Comparison of ENCODE assay signal across 22 cellular contexts in genomic region chr4:74328501-74328900, GRCh38. TPM values are rescaled to one million over a fixed set of nuclear protein-coding genes. Genes with fewer than 3 reads are reported as not detected.
DNase-seq lines count a peak whose midpoint lies in the region; TF ChIP-seq lines count a peak whose summit lies in the region.
"Had no signal": no experiment of that assay in that cellular context is flagged by ENCODE, and none has a peak within 500 bp of the region (broad histone marks: within the 10 kb centered on the region; RNA-seq: fewer than 3 reads in every experiment).

No MANE protein-coding gene starts in this region.

- H3K27me3 ChIP-seq in mammary epithelial cell (ENCODE audit: insufficient read depth, low read length) (no peaks in the 10 kb centered on the region), HAP-1 (ENCODE audit: low read depth) (peaks cover 11% of the 10 kb centered on the region)

- H3K4me1 ChIP-seq in mammary epithelial cell (ENCODE audit: insufficient read depth, low read length) (peaks cover 22% of the 10 kb centered on the region), HAP-1 (no peaks in the 10 kb centered on the region)

- DNase-seq in EH (ENCODE audit: low read depth) = peak; percentile 72
- DNase-seq in NCI-H226 = peak; percentile 50
- DNase-seq in mammary epithelial cell = peak; percentile 39
- DNase-seq in foreskin fibroblast = peak; percentile 14 to 55
- no peak for DNase-seq in posterior vena cava (ENCODE audit: low spot score)
- DNase-seq in HAP-1 (ENCODE audit: low spot score in 2 of 2) = no peak
- DNase-seq in cortex of kidney (lab: John Stamatoyannopoulos, UW) = no peak
- DNase-seq in NCI-H2196 treated with DMSO at 0.1 percent for 48 hours (lab: John Stamatoyannopoulos, UW; ENCODE audit: unreplicated experiment) = no peak
- DNase-seq: C1 segment of cervical spinal cord, DMS 273 treated with DMSO at 0.1 percent for 48 hours, H7, NCI-H1417, NCI-H1930, NCI-H2171, NCI-H510A, NCI-H774, Right ventricle myocardium superior, SK-N-SH had no signal

- TF ChIP-seq CTCF in mammary epithelial cell (conservative IDR thresholded peaks at IDR 0.05 in 1 of 2, IDR thresholded peaks at IDR 0.05 in 1 of 2; ENCODE audit: extremely low read depth in 1 of 2, insufficient read depth in 1 of 2, low read depth in 1 of 2, low read length in 2 of 2) (no peak), foreskin fibroblast (IDR thresholded peaks at IDR 0.05; ENCODE audit: low read depth, low read length) (no peak)

- BruUV-seq in mammary epithelial cell (replicated peaks; lab: Mats Ljungman, UMichigan) = no TSS peak

- CTCF ChIA-PET in mammary epithelial cell (lab: Charles Lee; ENCODE audit: low non-redundant PET) = interaction anchor here (0.6 to 0.7 kb wide), 2 partner anchors 197 to 496 kb away, joined by 4 read pairs; no protein-coding TSS in a partner anchor

- no peak overlapping the region for H3K4me2 ChIP-seq in mammary epithelial cell (ENCODE audit: insufficient read depth, low read depth, low read length)
- H3K4me2 ChIP-seq: A549, SK-N-SH had no signal

- no peak overlapping the region for H3K9ac ChIP-seq in mammary epithelial cell (ENCODE audit: insufficient read depth, low read length)
- H3K9ac ChIP-seq: SK-N-SH had no signal

- H2AFZ ChIP-seq in mammary epithelial cell (ENCODE audit: low read depth, low read length) = no peak overlapping the region

- H3K9me3 ChIP-seq in mammary epithelial cell (replicated peaks; ENCODE audit: insufficient read depth, low read length) (no peaks in the 10 kb centered on the region), HAP-1 (no peaks in the 10 kb centered on the region)
- H3K9me3 ChIP-seq: A549 had no signal

- intact Hi-C loops in mammary epithelial cell (cut with micrococcal nuclease) (loop anchor here (10.0 kb wide), 1 partner anchor 546 kb away; no protein-coding TSS in a partner anchor), posterior vena cava (cut with DNase I) (no loop called here)

- in situ Hi-C loops in mammary epithelial cell (cut with MboI; ENCODE audit: low sequenced_read_pairs in 2 of 2) (no loop called here), HAP-1 (cut with MboI; ENCODE audit: low sequenced_read_pairs) (no loop called here)

- dilution Hi-C loops in mammary epithelial cell (cut with HindIII; ENCODE audit: low sequenced_read_pairs) = no loop called here

- H4K20me1 ChIP-seq in mammary epithelial cell (ENCODE audit: insufficient read depth, low read length) = no peaks in the 10 kb centered on the region

- WGBS in mammary epithelial cell (ENCODE audit: low coverage, missing lambda C conversion rate) = 100% methylated on average over 1 of the region's 1 CpG

- H3K4me3 ChIP-seq in mammary epithelial cell (replicated peaks in 1 of 3; ENCODE audit: insufficient read depth in 1 of 3, low read depth in 2 of 3, low read length in 3 of 3) (no peak overlapping the region), foreskin fibroblast (ENCODE audit: low read depth in 1 of 2, low read length in 2 of 2) (no peak overlapping the region), HAP-1 (no peak overlapping the region)
- H3K4me3 ChIP-seq: A549 had no signal

- H3K36me3 ChIP-seq in mammary epithelial cell (ENCODE audit: insufficient read depth, low read length) (no peaks in the 10 kb centered on the region), HAP-1 (replicated peaks) (no peaks in the 10 kb centered on the region)

- peak overlapping the region; percentile 77 for H3K27ac ChIP-seq in mammary epithelial cell (ENCODE audit: insufficient read depth, low read depth, low read length)
- H3K27ac ChIP-seq: A549 had no signal

- H3K79me2 ChIP-seq in mammary epithelial cell (ENCODE audit: insufficient read depth, low read length) = no peaks in the 10 kb centered on the region

RNA-seq across cellular contexts. Expression of gene EPGN, which starts 20.2 kb away (rescaled TPM):
- total RNA-seq in mammary epithelial cell = 100 to 1,000 TPM; 159 to 283 TPM
- 83.9 TPM for polyA plus RNA-seq in mammary epithelial cell
- polyA minus RNA-seq in mammary epithelial cell = 13.9 TPM
- not detected for total RNA-seq in posterior vena cava
- total RNA-seq: H7, HT1080, LHCN-M2, Right ventricle myocardium superior had no signal
- polyA plus RNA-seq: A549, IgD-negative memory B cell had no signal

RNA-seq across cellular contexts. Expression of gene EREG, which starts 36.4 kb away (rescaled TPM):
- total RNA-seq in mammary epithelial cell = 10 to 100 TPM in 1 of 2 donors, 1 to 10 TPM in 1; 9.5 to 44.0 TPM
- polyA plus RNA-seq in mammary epithelial cell = 13.2 TPM
- polyA minus RNA-seq in mammary epithelial cell = 22.7 TPM
- total RNA-seq in posterior vena cava = under 1 TPM; 0.29 to 0.37 TPM
- total RNA-seq: H7, HT1080, Right ventricle myocardium superior had no signal
- polyA plus RNA-seq: IgD-negative memory B cell, SK-N-SH had no signal

Comparison
In these comparisons a context has a peak if more than half of its experiments do, and no peak if none do; other contexts are left out.
1. DNase-seq: peak in EH (single experiment), NCI-H226 (single experiment), mammary epithelial cell (single experiment) and foreskin fibroblast (2 of 2); none in posterior vena cava (single experiment), HAP-1 (0 of 2), cortex of kidney (single experiment) and NCI-H2196 treated with DMSO at 0.1 percent for 48 hours (single experiment).
2. RNA of gene EPGN, which starts 20.2 kb away (total RNA-seq): 159 to 283 TPM in mammary epithelial cell; not detected in posterior vena cava; every median in the first group is over 100 times any median in the second.
3. RNA of gene EREG, which starts 36.4 kb away (total RNA-seq): 9.5 to 44.0 TPM in mammary epithelial cell; 0.29 to 0.37 TPM in posterior vena cava; every median in the first group is over 4 times any median in the second.